In the genomic region with DNA sequence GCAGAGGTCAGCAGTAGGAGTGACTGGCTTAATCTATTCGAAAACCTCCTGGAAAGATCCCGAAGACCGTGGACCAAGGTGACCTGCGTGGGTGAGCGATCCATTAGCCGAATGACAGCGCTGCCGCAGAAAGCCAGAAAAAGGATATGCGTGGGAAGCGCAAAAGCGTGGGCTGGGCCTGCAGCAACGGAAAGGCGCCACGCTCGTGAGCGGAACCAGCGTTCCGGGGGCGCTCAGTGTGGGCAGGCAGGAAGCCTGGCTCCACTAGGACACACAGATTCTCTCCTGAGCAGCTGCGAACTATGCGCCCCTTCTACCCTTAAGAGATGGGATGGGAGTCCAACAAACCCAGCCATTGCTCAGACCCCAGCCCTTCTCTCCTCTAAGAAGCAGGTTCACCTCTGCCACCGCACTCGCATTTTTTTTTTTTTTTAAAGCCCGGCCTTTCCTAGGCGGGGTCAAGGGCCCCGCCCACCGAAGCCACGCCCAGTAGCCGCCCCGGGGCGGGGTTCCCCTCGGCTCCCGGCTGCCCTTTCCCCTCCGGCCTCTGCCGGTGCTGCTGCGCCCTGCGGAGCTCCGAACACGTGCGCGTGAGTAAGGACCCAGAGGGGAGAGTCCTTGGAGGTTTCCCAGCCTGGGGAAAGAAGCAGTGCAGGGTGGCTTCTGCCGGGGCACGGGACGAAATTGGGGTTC, we compare ENCODE assay signal across 1 cellular context.
A peak's percentile ranks its signal among the peaks of the same experiment; 100 is the strongest.
TF ChIP-seq lines count a peak whose summit lies in the region.

No MANE protein-coding gene starts in this region.

TF ChIP-seq in HepG2, 621 proteins besides CTCF, POLR2A, EP300 and RAD21 (continued from another document and continues in another):
- TF ChIP-seq, protein P1, sequence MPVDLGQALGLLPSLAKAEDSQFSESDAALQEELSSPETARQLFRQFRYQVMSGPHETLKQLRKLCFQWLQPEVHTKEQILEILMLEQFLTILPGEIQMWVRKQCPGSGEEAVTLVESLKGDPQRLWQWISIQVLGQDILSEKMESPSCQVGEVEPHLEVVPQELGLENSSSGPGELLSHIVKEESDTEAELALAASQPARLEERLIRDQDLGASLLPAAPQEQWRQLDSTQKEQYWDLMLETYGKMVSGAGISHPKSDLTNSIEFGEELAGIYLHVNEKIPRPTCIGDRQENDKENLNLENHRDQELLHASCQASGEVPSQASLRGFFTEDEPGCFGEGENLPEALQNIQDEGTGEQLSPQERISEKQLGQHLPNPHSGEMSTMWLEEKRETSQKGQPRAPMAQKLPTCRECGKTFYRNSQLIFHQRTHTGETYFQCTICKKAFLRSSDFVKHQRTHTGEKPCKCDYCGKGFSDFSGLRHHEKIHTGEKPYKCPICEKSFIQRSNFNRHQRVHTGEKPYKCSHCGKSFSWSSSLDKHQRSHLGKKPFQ (CRISPR knock-in tag; IDR thresholded peaks at IDR 0.05; ENCODE audit: insufficient replicate concordance): no peak
- no peak for TF ChIP-seq ZNF235 (CRISPR knock-in tag; IDR thresholded peaks at IDR 0.05; ENCODE audit: borderline replicate concordance)
- TF ChIP-seq KAT8 (CRISPR knock-in tag; IDR thresholded peaks at IDR 0.05): peak; percentile 76; the same call in 1 of the 2 replicates
- TF ChIP-seq ZFP36L2 (CRISPR knock-in tag; IDR thresholded peaks at IDR 0.05): no peak
- TF ChIP-seq, protein P2, sequence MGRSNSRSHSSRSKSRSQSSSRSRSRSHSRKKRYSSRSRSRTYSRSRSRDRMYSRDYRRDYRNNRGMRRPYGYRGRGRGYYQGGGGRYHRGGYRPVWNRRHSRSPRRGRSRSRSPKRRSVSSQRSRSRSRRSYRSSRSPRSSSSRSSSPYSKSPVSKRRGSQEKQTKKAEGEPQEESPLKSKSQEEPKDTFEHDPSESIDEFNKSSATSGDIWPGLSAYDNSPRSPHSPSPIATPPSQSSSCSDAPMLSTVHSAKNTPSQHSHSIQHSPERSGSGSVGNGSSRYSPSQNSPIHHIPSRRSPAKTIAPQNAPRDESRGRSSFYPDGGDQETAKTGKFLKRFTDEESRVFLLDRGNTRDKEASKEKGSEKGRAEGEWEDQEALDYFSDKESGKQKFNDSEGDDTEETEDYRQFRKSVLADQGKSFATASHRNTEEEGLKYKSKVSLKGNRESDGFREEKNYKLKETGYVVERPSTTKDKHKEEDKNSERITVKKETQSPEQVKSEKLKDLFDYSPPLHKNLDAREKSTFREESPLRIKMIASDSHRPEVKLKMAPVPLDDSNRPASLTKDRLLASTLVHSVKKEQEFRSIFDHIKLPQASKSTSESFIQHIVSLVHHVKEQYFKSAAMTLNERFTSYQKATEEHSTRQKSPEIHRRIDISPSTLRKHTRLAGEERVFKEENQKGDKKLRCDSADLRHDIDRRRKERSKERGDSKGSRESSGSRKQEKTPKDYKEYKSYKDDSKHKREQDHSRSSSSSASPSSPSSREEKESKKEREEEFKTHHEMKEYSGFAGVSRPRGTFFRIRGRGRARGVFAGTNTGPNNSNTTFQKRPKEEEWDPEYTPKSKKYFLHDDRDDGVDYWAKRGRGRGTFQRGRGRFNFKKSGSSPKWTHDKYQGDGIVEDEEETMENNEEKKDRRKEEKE (IDR thresholded peaks at IDR 0.05): no peak
- TF ChIP-seq, protein P3, sequence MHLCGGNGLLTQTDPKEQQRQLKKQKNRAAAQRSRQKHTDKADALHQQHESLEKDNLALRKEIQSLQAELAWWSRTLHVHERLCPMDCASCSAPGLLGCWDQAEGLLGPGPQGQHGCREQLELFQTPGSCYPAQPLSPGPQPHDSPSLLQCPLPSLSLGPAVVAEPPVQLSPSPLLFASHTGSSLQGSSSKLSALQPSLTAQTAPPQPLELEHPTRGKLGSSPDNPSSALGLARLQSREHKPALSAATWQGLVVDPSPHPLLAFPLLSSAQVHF (CRISPR knock-in tag; IDR thresholded peaks at IDR 0.05): no peak
- TF ChIP-seq, protein P4, sequence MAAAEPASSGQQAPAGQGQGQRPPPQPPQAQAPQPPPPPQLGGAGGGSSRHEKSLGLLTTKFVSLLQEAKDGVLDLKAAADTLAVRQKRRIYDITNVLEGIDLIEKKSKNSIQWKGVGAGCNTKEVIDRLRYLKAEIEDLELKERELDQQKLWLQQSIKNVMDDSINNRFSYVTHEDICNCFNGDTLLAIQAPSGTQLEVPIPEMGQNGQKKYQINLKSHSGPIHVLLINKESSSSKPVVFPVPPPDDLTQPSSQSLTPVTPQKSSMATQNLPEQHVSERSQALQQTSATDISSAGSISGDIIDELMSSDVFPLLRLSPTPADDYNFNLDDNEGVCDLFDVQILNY (CRISPR knock-in tag; conservative IDR thresholded peaks at IDR 0.05): 0 out of 2 replicates have a peak, but pooled peaks have one; percentile 21
- TF ChIP-seq, protein P5, sequence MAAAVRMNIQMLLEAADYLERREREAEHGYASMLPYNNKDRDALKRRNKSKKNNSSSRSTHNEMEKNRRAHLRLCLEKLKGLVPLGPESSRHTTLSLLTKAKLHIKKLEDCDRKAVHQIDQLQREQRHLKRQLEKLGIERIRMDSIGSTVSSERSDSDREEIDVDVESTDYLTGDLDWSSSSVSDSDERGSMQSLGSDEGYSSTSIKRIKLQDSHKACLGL (CRISPR knock-in tag; IDR thresholded peaks at IDR 0.05): peak; percentile 87; the same call in 1 of the 2 replicates
- TF ChIP-seq PTBP1 (IDR thresholded peaks at IDR 0.05; ENCODE audit: low read depth, low read length, poor library complexity, severe bottlenecking): no peak
- TF ChIP-seq HIVEP1 (CRISPR knock-in tag; IDR thresholded peaks at IDR 0.05): 0 out of 2 replicates have a peak, but pooled peaks have one; percentile 37
- TF ChIP-seq, protein P6, sequence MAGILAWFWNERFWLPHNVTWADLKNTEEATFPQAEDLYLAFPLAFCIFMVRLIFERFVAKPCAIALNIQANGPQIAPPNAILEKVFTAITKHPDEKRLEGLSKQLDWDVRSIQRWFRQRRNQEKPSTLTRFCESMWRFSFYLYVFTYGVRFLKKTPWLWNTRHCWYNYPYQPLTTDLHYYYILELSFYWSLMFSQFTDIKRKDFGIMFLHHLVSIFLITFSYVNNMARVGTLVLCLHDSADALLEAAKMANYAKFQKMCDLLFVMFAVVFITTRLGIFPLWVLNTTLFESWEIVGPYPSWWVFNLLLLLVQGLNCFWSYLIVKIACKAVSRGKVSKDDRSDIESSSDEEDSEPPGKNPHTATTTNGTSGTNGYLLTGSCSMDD (CRISPR knock-in tag; IDR thresholded peaks at IDR 0.05): peak; percentile 23; the same call in 1 of the 2 replicates
- TF ChIP-seq, protein P7, sequence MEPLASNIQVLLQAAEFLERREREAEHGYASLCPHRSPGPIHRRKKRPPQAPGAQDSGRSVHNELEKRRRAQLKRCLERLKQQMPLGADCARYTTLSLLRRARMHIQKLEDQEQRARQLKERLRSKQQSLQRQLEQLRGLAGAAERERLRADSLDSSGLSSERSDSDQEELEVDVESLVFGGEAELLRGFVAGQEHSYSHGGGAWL (CRISPR knock-in tag; IDR thresholded peaks at IDR 0.05): peak; percentile 95
- no peak for TF ChIP-seq JARID2 (CRISPR knock-in tag; IDR thresholded peaks at IDR 0.05; ENCODE audit: insufficient replicate concordance)
- TF ChIP-seq ZSCAN20 (CRISPR knock-in tag; IDR thresholded peaks at IDR 0.05; ENCODE audit: borderline replicate concordance): no peak
- TF ChIP-seq, protein P8, sequence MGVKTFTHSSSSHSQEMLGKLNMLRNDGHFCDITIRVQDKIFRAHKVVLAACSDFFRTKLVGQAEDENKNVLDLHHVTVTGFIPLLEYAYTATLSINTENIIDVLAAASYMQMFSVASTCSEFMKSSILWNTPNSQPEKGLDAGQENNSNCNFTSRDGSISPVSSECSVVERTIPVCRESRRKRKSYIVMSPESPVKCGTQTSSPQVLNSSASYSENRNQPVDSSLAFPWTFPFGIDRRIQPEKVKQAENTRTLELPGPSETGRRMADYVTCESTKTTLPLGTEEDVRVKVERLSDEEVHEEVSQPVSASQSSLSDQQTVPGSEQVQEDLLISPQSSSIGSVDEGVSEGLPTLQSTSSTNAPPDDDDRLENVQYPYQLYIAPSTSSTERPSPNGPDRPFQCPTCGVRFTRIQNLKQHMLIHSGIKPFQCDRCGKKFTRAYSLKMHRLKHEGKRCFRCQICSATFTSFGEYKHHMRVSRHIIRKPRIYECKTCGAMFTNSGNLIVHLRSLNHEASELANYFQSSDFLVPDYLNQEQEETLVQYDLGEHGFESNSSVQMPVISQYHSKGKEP (CRISPR knock-in tag; IDR thresholded peaks at IDR 0.05): no peak
- no peak; the same call in 1 of the 2 replicates for TF ChIP-seq KDM5A (IDR thresholded peaks at IDR 0.05; ENCODE audit: borderline replicate concordance, low read length)
- TF ChIP-seq MAZ (IDR thresholded peaks at IDR 0.05; ENCODE audit: borderline replicate concordance, low read depth, low read length): no peak
- peak; percentile 85 for TF ChIP-seq MAZ (CRISPR knock-in tag; IDR thresholded peaks at IDR 0.05; ENCODE audit: low read depth)
- TF ChIP-seq ZNF224 (CRISPR knock-in tag; IDR thresholded peaks at IDR 0.05): peak; percentile 66; the same call in 1 of the 2 replicates
- TF ChIP-seq HDAC6 (IDR thresholded peaks at IDR 0.05; ENCODE audit: low read depth, low read length): no peak
- TF ChIP-seq, protein P9, sequence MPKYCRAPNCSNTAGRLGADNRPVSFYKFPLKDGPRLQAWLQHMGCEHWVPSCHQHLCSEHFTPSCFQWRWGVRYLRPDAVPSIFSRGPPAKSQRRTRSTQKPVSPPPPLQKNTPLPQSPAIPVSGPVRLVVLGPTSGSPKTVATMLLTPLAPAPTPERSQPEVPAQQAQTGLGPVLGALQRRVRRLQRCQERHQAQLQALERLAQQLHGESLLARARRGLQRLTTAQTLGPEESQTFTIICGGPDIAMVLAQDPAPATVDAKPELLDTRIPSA (CRISPR knock-in tag; IDR thresholded peaks at IDR 0.05; ENCODE audit: borderline replicate concordance): no peak
- no peak; the same call in 1 of the 2 replicates for TF ChIP-seq ZKSCAN1 (IDR thresholded peaks at IDR 0.05; ENCODE audit: low read length)
- TF ChIP-seq ZNF549 (CRISPR knock-in tag; IDR thresholded peaks at IDR 0.05): no peak
- TF ChIP-seq, protein P10, sequence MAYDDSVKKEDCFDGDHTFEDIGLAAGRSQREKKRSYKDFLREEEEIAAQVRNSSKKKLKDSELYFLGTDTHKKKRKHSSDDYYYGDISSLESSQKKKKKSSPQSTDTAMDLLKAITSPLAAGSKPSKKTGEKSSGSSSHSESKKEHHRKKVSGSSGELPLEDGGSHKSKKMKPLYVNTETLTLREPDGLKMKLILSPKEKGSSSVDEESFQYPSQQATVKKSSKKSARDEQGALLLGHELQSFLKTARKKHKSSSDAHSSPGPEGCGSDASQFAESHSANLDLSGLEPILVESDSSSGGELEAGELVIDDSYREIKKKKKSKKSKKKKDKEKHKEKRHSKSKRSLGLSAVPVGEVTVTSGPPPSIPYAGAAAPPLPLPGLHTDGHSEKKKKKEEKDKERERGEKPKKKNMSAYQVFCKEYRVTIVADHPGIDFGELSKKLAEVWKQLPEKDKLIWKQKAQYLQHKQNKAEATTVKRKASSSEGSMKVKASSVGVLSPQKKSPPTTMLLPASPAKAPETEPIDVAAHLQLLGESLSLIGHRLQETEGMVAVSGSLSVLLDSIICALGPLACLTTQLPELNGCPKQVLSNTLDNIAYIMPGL (CRISPR knock-in tag; IDR thresholded peaks at IDR 0.05; ENCODE audit: borderline replicate concordance in 1 of 2, low read depth in 1 of 2): peak in 1 of 2 experiments; percentile 59; a peak in 2 of 4 replicates
- peak; percentile 88 for TF ChIP-seq ZNF607 (CRISPR knock-in tag; IDR thresholded peaks at IDR 0.05; ENCODE audit: borderline replicate concordance)
- peak; percentile 19; the same call in 1 of the 2 replicates for TF ChIP-seq SIX4 (CRISPR knock-in tag; IDR thresholded peaks at IDR 0.05)
- no peak for TF ChIP-seq SMARCC2 (IDR thresholded peaks at IDR 0.05)
- no peak for TF ChIP-seq ZNF30 (CRISPR knock-in tag; IDR thresholded peaks at IDR 0.05)
- TF ChIP-seq, protein P11, sequence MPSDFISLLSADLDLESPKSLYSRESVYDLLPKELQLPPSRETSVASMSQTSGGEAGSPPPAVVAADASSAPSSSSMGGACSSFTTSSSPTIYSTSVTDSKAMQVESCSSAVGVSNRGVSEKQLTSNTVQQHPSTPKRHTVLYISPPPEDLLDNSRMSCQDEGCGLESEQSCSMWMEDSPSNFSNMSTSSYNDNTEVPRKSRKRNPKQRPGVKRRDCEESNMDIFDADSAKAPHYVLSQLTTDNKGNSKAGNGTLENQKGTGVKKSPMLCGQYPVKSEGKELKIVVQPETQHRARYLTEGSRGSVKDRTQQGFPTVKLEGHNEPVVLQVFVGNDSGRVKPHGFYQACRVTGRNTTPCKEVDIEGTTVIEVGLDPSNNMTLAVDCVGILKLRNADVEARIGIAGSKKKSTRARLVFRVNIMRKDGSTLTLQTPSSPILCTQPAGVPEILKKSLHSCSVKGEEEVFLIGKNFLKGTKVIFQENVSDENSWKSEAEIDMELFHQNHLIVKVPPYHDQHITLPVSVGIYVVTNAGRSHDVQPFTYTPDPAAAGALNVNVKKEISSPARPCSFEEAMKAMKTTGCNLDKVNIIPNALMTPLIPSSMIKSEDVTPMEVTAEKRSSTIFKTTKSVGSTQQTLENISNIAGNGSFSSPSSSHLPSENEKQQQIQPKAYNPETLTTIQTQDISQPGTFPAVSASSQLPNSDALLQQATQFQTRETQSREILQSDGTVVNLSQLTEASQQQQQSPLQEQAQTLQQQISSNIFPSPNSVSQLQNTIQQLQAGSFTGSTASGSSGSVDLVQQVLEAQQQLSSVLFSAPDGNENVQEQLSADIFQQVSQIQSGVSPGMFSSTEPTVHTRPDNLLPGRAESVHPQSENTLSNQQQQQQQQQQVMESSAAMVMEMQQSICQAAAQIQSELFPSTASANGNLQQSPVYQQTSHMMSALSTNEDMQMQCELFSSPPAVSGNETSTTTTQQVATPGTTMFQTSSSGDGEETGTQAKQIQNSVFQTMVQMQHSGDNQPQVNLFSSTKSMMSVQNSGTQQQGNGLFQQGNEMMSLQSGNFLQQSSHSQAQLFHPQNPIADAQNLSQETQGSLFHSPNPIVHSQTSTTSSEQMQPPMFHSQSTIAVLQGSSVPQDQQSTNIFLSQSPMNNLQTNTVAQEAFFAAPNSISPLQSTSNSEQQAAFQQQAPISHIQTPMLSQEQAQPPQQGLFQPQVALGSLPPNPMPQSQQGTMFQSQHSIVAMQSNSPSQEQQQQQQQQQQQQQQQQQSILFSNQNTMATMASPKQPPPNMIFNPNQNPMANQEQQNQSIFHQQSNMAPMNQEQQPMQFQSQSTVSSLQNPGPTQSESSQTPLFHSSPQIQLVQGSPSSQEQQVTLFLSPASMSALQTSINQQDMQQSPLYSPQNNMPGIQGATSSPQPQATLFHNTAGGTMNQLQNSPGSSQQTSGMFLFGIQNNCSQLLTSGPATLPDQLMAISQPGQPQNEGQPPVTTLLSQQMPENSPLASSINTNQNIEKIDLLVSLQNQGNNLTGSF (CRISPR knock-in tag; IDR thresholded peaks at IDR 0.05): peak; percentile 48; the same call in 1 of the 2 replicates
- no peak for TF ChIP-seq CBFB (CRISPR knock-in tag; IDR thresholded peaks at IDR 0.05)
- TF ChIP-seq SRSF9 (IDR thresholded peaks at IDR 0.05; ENCODE audit: borderline replicate concordance, insufficient read depth, low read depth, low read length, poor library complexity, severe bottlenecking): no peak
- TF ChIP-seq ZNF350 (CRISPR knock-in tag; IDR thresholded peaks at IDR 0.05; ENCODE audit: borderline replicate concordance, low read depth): peak; percentile 70; the same call in 1 of the 2 replicates
